In genomic region chr6:134642217-134642616, GRCh38 we compare ENCODE assay signal across 2 cellular contexts.
A peak's percentile ranks its signal among the peaks of the same experiment; 100 is the strongest.
TF ChIP-seq lines count a peak whose summit lies in the region.

No MANE protein-coding gene starts in this region.

TF ChIP-seq in A549, 52 proteins besides CTCF, POLR2A, EP300 and RAD21:
- TF ChIP-seq REST (IDR thresholded peaks at IDR 0.05) (no peak), ESRRA (IDR thresholded peaks at IDR 0.05; ENCODE audit: borderline replicate concordance, low read length) (no peak), ZNF302 (CRISPR knock-in tag; IDR thresholded peaks at IDR 0.05) (no peak), HMGXB4 (CRISPR knock-in tag; IDR thresholded peaks at IDR 0.05; ENCODE audit: borderline replicate concordance) (no peak), USF2 (IDR thresholded peaks at IDR 0.05) (no peak), MYC (IDR thresholded peaks at IDR 0.05; ENCODE audit: borderline replicate concordance, low read length) (no peak), HOXA7 (CRISPR knock-in tag; IDR thresholded peaks at IDR 0.05) (no peak), EHMT2 (IDR thresholded peaks at IDR 0.05; ENCODE audit: low read depth) (no peak), HOXB13 (CRISPR knock-in tag; IDR thresholded peaks at IDR 0.05; ENCODE audit: low read depth) (no peak), HDAC2 (IDR thresholded peaks at IDR 0.05) (no peak), RCOR1 (IDR thresholded peaks at IDR 0.05; ENCODE audit: low read depth, low read length) (no peak), ZC3H11A (IDR thresholded peaks at IDR 0.05) (no peak), CBX2 (IDR thresholded peaks at IDR 0.05; ENCODE audit: borderline replicate concordance, low read depth) (no peak), JUNB (IDR thresholded peaks at IDR 0.05) (no peak)

TF ChIP-seq in SK-N-SH, 30 proteins besides CTCF, POLR2A, EP300 and RAD21 (continued from another document):
- 0 out of 2 replicates have a peak, but pooled peaks have one; percentile 6 for TF ChIP-seq NFIC (IDR thresholded peaks at IDR 0.05; ENCODE audit: borderline replicate concordance)
